In genomic region chr13:97339019-97339988, GRCh38 we compare ENCODE assay signal across 9 cellular contexts.
DNase-seq lines count a peak whose midpoint lies in the region; ATAC-seq and TF ChIP-seq lines count a peak whose summit lies in the region.
"Had no signal": no experiment of that assay in that cellular context is flagged by ENCODE, and none has a peak within 500 bp of the region (broad histone marks: within the 10 kb centered on the region; RNA-seq: fewer than 3 reads in every experiment).

No MANE protein-coding gene starts in this region.

- H3K27me3 ChIP-seq in adrenal gland, result no peaks in the 10 kb centered on the region
- no peaks in the 10 kb centered on the region for H3K27me3 ChIP-seq in heart left ventricle

- peak; percentile 68 to 91 (median 87) for ATAC-seq in heart left ventricle

- DNase-seq in Calu3 (peak; percentile 3), adrenal gland (peak in 6 of 7 donors; percentile 25 to 79 (median 52)), heart left ventricle (peak in 4 of 5 donors; percentile 46 to 79 (median 74)), retina (peak; percentile 56), NCI-H2227 (lab: John Stamatoyannopoulos, UW; ENCODE audit: unreplicated experiment) (no peak), T-helper 9 cell (no peak), mesenteric fat pad (ENCODE audit: low spot score) (no peak)
- DNase-seq in activated effector memory CD4-positive, alpha-beta T cell treated with Interleukin-2 at 50 U/mL for 16 hours, result no peak

- H3K4me1 ChIP-seq in adrenal gland (replicated peaks in 1 of 2) (peaks cover 12 to 59% of the 10 kb centered on the region in 2 donors), heart left ventricle (peaks cover 7 to 73% (median 39%) of the 10 kb centered on the region in 12 donors)

- H3K36me3 ChIP-seq in adrenal gland (replicated peaks in 1 of 2) (peaks cover 0 to 31% of the 10 kb centered on the region in 2 donors), heart left ventricle (peaks cover 0 to 55% (median 37%) of the 10 kb centered on the region in 9 donors)

- H3K27ac ChIP-seq in adrenal gland, result peak overlapping the region in 4 of 5 donors; percentile 3 to 74 (median 45)
- H3K27ac ChIP-seq in heart left ventricle, result peak overlapping the region in 11 of 12 donors; percentile 35 to 80 (median 69)

- WGBS in adrenal gland, 4 donors, result 60 to 71% (median 65%) methylated on average over 15 to 21 of the region's 21 CpGs
- 37 to 56% (median 39%) methylated on average over 21 of the region's 21 CpGs for WGBS in heart left ventricle, 4 donors

- TF ChIP-seq CTCF in Calu3 (IDR thresholded peaks at IDR 0.05; ENCODE audit: unreplicated experiment) (no peak), adrenal gland (IDR thresholded peaks at IDR 0.05) (no peak), heart left ventricle (IDR thresholded peaks at IDR 0.05) (peak in 1 of 12 donors; percentile 6)

- H3K27me3 Mint-ChIP-seq in Calu3 (ENCODE audit: unreplicated experiment), result no peaks in the 10 kb centered on the region
- H3K27me3 Mint-ChIP-seq: memory B cell had no signal

- peaks cover 5% of the 10 kb centered on the region for H3K36me3 Mint-ChIP-seq in Calu3 (ENCODE audit: insufficient read depth, unreplicated experiment)

- TF ChIP-seq POLR2A in adrenal gland (IDR thresholded peaks at IDR 0.05) (no peak), heart left ventricle (IDR thresholded peaks at IDR 0.05) (no peak)

- H3K4me3 ChIP-seq in adrenal gland (no peak overlapping the region), heart left ventricle (no peak overlapping the region)

- H3K9me3 Mint-ChIP-seq in Calu3 (ENCODE audit: low read depth, unreplicated experiment), result no peaks in the 10 kb centered on the region
- H3K9me3 Mint-ChIP-seq: memory B cell had no signal

- intact Hi-C loops in Calu3 (cut with micrococcal nuclease; ENCODE audit: unreplicated experiment), result no loop called here
- intact Hi-C loops in adrenal gland (cut with DNase I), result no loop called here
- intact Hi-C loops in heart left ventricle (cut with DNase I), result loop anchor here in 4 of 10 donors (5.0 to 10.0 kb wide), 3 partner anchors 65 to 112 kb away; no protein-coding TSS in a partner anchor

- no TSS peak for BruUV-seq in Calu3 (replicated peaks; lab: Mats Ljungman, UMichigan)

- H3K4me3 Mint-ChIP-seq in Calu3 (ENCODE audit: low read depth, unreplicated experiment), result peak overlapping the region; percentile 30
- H3K4me3 Mint-ChIP-seq: memory B cell had no signal

- peaks cover 5% of the 10 kb centered on the region for H3K4me1 Mint-ChIP-seq in Calu3 (ENCODE audit: low read depth, unreplicated experiment)
- H3K4me1 Mint-ChIP-seq: memory B cell had no signal

- peak overlapping the region; percentile 20 for H3K27ac Mint-ChIP-seq in Calu3 (ENCODE audit: unreplicated experiment)
- H3K27ac Mint-ChIP-seq: memory B cell had no signal

- H3K9me3 ChIP-seq in adrenal gland (replicated peaks in 1 of 3) (no peaks in the 10 kb centered on the region), heart left ventricle (no peaks in the 10 kb centered on the region)

- CTCF ChIA-PET in Calu3 (lab: Charles Lee), result no interaction called here

Comparison
In these comparisons a context has a peak if more than half of its experiments do, and no peak if none do; other contexts are left out.
1. DNase-seq: peak in Calu3 (single experiment), adrenal gland (6 of 7), heart left ventricle (4 of 5) and retina (single experiment); none in NCI-H2227 (single experiment), activated effector memory CD4-positive, alpha-beta T cell treated with Interleukin-2 at 50 U/mL for 16 hours (single experiment), T-helper 9 cell (single experiment) and mesenteric fat pad (single experiment).